In genomic region chr4:140308366-140309123, GRCh38 we compare ENCODE assay signal across 9 cellular contexts.
DNase-seq lines count a peak whose midpoint lies in the region; ATAC-seq and TF ChIP-seq lines count a peak whose summit lies in the region.
"Had no signal": no experiment of that assay in that cellular context is flagged by ENCODE, and none has a peak within 500 bp of the region (broad histone marks: within the 10 kb centered on the region; RNA-seq: fewer than 3 reads in every experiment).

No MANE protein-coding gene starts in this region.

- no peaks in the 10 kb centered on the region for H3K27me3 ChIP-seq in thoracic aorta (replicated peaks; ENCODE audit: insufficient read depth)
- H3K27me3 ChIP-seq in CD4-positive, alpha-beta T cell (ENCODE audit: control insufficient read depth, insufficient read depth, low read length) = no peaks in the 10 kb centered on the region

- H3K4me1 Mint-ChIP-seq in CD4-positive, alpha-beta T cell (ENCODE audit: low read depth) = no peaks in the 10 kb centered on the region
- H3K4me1 Mint-ChIP-seq: activated naive CD4-positive, alpha-beta T cell treated with anti-CD3 and anti-CD28 coated beads, Interleukin-2, amount 50 U/mL, for 24 hours; neural crest cell had no signal

- CTCF ChIA-PET in CD4-positive, alpha-beta T cell (lab: Charles Lee) = no interaction called here

- H3K27ac ChIP-seq in thoracic aorta = peak overlapping the region; percentile 61 to 82
- H3K27ac ChIP-seq in CD4-positive, alpha-beta T cell (ENCODE audit: low read depth, low read length) = no peak overlapping the region

- H3K4me3 ChIP-seq in thoracic aorta = peak overlapping the region; percentile 60

- POLR2A ChIA-PET in CD4-positive, alpha-beta T cell (lab: Charles Lee) = no interaction called here

- H3K27ac Mint-ChIP-seq in CD4-positive, alpha-beta T cell = no peak overlapping the region
- H3K27ac Mint-ChIP-seq: activated naive CD4-positive, alpha-beta T cell treated with anti-CD3 and anti-CD28 coated beads, Interleukin-2, amount 50 U/mL, for 24 hours had no signal

- H3K9me3 Mint-ChIP-seq in CD4-positive, alpha-beta T cell = no peaks in the 10 kb centered on the region
- H3K9me3 Mint-ChIP-seq: activated naive CD4-positive, alpha-beta T cell treated with anti-CD3 and anti-CD28 coated beads, Interleukin-2, amount 50 U/mL, for 24 hours; neural crest cell had no signal

- no peaks in the 10 kb centered on the region for H3K27me3 Mint-ChIP-seq in CD4-positive, alpha-beta T cell

- no peaks in the 10 kb centered on the region for H3K36me3 Mint-ChIP-seq in CD4-positive, alpha-beta T cell (ENCODE audit: low read depth)
- H3K36me3 Mint-ChIP-seq: activated naive CD4-positive, alpha-beta T cell treated with anti-CD3 and anti-CD28 coated beads, Interleukin-2, amount 50 U/mL, for 24 hours had no signal

- ATAC-seq in left ventricle myocardium superior = peak; percentile 95
- peak; percentile 83 for ATAC-seq in thoracic aorta (ENCODE audit: insufficient number of reproducible peaks, low FRiP score, low read depth)
- no peak for ATAC-seq in CD4-positive, alpha-beta T cell (ENCODE audit: poor library complexity)
- ATAC-seq in stimulated activated naive CD8-positive, alpha-beta T cell treated with anti-CD3 and anti-CD28 coated beads, Interleukin-15, Interleukin-2, amounts not matched to agents 100 U/mL and 50 U/mL, for 24 hours = no peak

- no peak for TF ChIP-seq CTCF in thoracic aorta (IDR thresholded peaks at IDR 0.05)
- no peak for TF ChIP-seq CTCF in CD4-positive, alpha-beta T cell (IDR thresholded peaks at IDR 0.05)

- H3K4me1 ChIP-seq in thoracic aorta (ENCODE audit: control insufficient read depth in 1 of 2, low read depth in 2 of 2) = peaks cover 14 to 23% of the 10 kb centered on the region in 2 donors

- no peaks in the 10 kb centered on the region for H3K36me3 ChIP-seq in thoracic aorta

- DNase-seq in HPDE6-E6E7 (ENCODE audit: extremely low spot score) (peak; percentile 92), amniotic stem cell (lab: John Stamatoyannopoulos, UW) (peak; percentile 50), left ventricle myocardium superior (peak; percentile 82), thoracic aorta (ENCODE audit: low spot score) (peak; percentile 30), NCI-H345 treated with DMSO at 0.1 percent for 48 hours (lab: John Stamatoyannopoulos, UW; ENCODE audit: unreplicated experiment) (no peak)
- DNase-seq in CD4-positive, alpha-beta T cell = no peak
- no peak for DNase-seq in stimulated activated naive CD8-positive, alpha-beta T cell treated with anti-CD3 and anti-CD28 coated beads, Interleukin-15, Interleukin-2, amounts not matched to agents 100 U/mL and 50 U/mL, for 24 hours

- no peaks in the 10 kb centered on the region for H3K9me3 ChIP-seq in thoracic aorta
- no peaks in the 10 kb centered on the region for H3K9me3 ChIP-seq in CD4-positive, alpha-beta T cell (ENCODE audit: control insufficient read depth, low read length)

- H3K4me3 Mint-ChIP-seq in CD4-positive, alpha-beta T cell = no peak overlapping the region
- H3K4me3 Mint-ChIP-seq: activated naive CD4-positive, alpha-beta T cell treated with anti-CD3 and anti-CD28 coated beads, Interleukin-2, amount 50 U/mL, for 24 hours; neural crest cell had no signal

- intact Hi-C loops in left ventricle myocardium superior (cut with micrococcal nuclease) = no loop called here
- intact Hi-C loops in CD4-positive, alpha-beta T cell (cut with DNase I, micrococcal nuclease) = no loop called here

Comparison
In these comparisons a context has a peak if more than half of its experiments do, and no peak if none do; other contexts are left out.
1. DNase-seq: peak in HPDE6-E6E7 (single experiment), amniotic stem cell (single experiment), left ventricle myocardium superior (single experiment) and thoracic aorta (single experiment); none in NCI-H345 treated with DMSO at 0.1 percent for 48 hours (single experiment), CD4-positive, alpha-beta T cell (0 of 10) and stimulated activated naive CD8-positive, alpha-beta T cell treated with anti-CD3 and anti-CD28 coated beads, Interleukin-15, Interleukin-2, amounts not matched to agents 100 U/mL and 50 U/mL, for 24 hours (single experiment).
2. ATAC-seq: peak in left ventricle myocardium superior (single experiment) and thoracic aorta (single experiment); none in CD4-positive, alpha-beta T cell (single experiment) and stimulated activated naive CD8-positive, alpha-beta T cell treated with anti-CD3 and anti-CD28 coated beads, Interleukin-15, Interleukin-2, amounts not matched to agents 100 U/mL and 50 U/mL, for 24 hours (single experiment).